ENCODE assay signal across 8 cellular contexts in the genomic region with DNA sequence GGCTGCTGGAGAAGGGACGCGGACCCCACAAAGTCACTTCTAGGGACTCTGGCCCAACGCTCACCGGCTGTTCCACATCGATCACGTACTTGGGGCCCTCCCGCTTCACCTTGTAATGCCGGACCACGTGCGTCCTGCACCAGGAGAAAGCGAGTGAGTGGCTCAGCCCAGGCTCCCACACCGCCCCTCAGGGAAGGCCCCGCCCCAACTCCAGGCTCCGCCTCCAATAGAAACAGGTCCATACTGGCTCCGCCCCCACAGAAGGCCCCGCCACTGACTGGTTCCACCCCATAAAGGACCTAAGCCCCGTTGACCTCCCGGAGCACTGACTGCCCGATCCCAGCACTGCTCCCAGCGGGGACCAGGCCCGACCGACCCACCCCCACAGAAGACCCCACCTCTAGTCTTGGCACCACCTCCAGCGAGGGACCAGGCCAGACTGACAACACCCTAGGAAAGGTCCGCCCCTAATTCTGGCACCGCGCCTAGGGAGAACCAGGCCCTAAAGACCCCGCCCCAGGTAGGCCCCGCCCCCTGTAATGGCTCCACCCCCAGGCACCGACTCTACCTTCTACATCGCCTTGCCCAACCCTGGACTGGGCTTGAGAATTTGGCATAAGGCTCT. TPM values are rescaled to one million over a fixed set of nuclear protein-coding genes. Genes with fewer than 3 reads are reported as not detected.
DNase-seq lines count a peak whose midpoint lies in the region; ATAC-seq and TF ChIP-seq lines count a peak whose summit lies in the region.

No MANE protein-coding gene starts in this region.

- H3K4me1 Mint-ChIP-seq in activated T-helper 2 cell treated with anti-CD3 and anti-CD28 coated beads, Interferon-gamma antibody, Interleukin-2, Interleukin-4, amounts not matched to agents 10 μg/mL and 5 μg/mL and 100 μg/mL, durations not matched to agents 14 hours and 24 hours and 36 hours (ENCODE audit: low read depth) = peaks cover 17% of the 10 kb centered on the region
- peaks cover 2% of the 10 kb centered on the region for H3K4me1 Mint-ChIP-seq in progenitor cell of endocrine pancreas (ENCODE audit: low read depth)

- peak overlapping the region; percentile 38 for H3K27ac Mint-ChIP-seq in activated T-helper 2 cell treated with anti-CD3 and anti-CD28 coated beads, Interferon-gamma antibody, Interleukin-2, Interleukin-4, amounts not matched to agents 10 μg/mL and 5 μg/mL and 100 μg/mL, durations not matched to agents 14 hours and 24 hours and 36 hours
- peak overlapping the region; percentile 81 for H3K27ac Mint-ChIP-seq in progenitor cell of endocrine pancreas

- peaks cover 3% of the 10 kb centered on the region for H3K36me3 Mint-ChIP-seq in activated T-helper 2 cell treated with anti-CD3 and anti-CD28 coated beads, Interferon-gamma antibody, Interleukin-2, Interleukin-4, amounts not matched to agents 10 μg/mL and 5 μg/mL and 100 μg/mL, durations not matched to agents 14 hours and 24 hours and 36 hours (ENCODE audit: low read depth)
- H3K36me3 Mint-ChIP-seq in progenitor cell of endocrine pancreas (ENCODE audit: insufficient read depth) = peaks cover 4% of the 10 kb centered on the region

- TF ChIP-seq CTCF in GM13976 (IDR thresholded peaks at IDR 0.05; ENCODE audit: borderline replicate concordance, control extremely low read depth, extremely low read depth, insufficient read depth, missing control alignments) (no peak), progenitor cell of endocrine pancreas (IDR thresholded peaks at IDR 0.05; ENCODE audit: unreplicated experiment) (no peak), uterus (IDR thresholded peaks at IDR 0.05) (no peak)

- ATAC-seq in HG03354 (IDR thresholded peaks at IDR 0.05; ENCODE audit: poor library complexity, severe bottlenecking, unreplicated experiment) = no peak
- ATAC-seq in GM21717 (IDR thresholded peaks at IDR 0.05; ENCODE audit: unreplicated experiment) = no peak

- peak overlapping the region; percentile 83 for H3K4me3 Mint-ChIP-seq in activated T-helper 2 cell treated with anti-CD3 and anti-CD28 coated beads, Interferon-gamma antibody, Interleukin-2, Interleukin-4, amounts not matched to agents 10 μg/mL and 5 μg/mL and 100 μg/mL, durations not matched to agents 14 hours and 24 hours and 36 hours (ENCODE audit: low read depth)
- H3K4me3 Mint-ChIP-seq in progenitor cell of endocrine pancreas (ENCODE audit: low read depth) = peak overlapping the region; percentile 60

- H3K36me3 ChIP-seq in NT2/D1 (ENCODE audit: insufficient read depth, insufficient read length, low read length) = peaks cover 18% of the 10 kb centered on the region
- no peaks in the 10 kb centered on the region for H3K36me3 ChIP-seq in uterus

- H3K4me1 ChIP-seq in NT2/D1 (ENCODE audit: insufficient read depth, insufficient read length) = peaks cover 6% of the 10 kb centered on the region
- H3K4me1 ChIP-seq in uterus = peaks cover 0 to 11% of the 10 kb centered on the region in 2 donors

- H3K27me3 ChIP-seq in NT2/D1 (ENCODE audit: insufficient read depth, insufficient read length) = no peaks in the 10 kb centered on the region
- no peaks in the 10 kb centered on the region for H3K27me3 ChIP-seq in uterus

- peaks cover 3% of the 10 kb centered on the region for H3K27me3 Mint-ChIP-seq in activated T-helper 2 cell treated with anti-CD3 and anti-CD28 coated beads, Interferon-gamma antibody, Interleukin-2, Interleukin-4, amounts not matched to agents 10 μg/mL and 5 μg/mL and 100 μg/mL, durations not matched to agents 14 hours and 24 hours and 36 hours (ENCODE audit: low read depth)
- peaks cover 9% of the 10 kb centered on the region for H3K27me3 Mint-ChIP-seq in progenitor cell of endocrine pancreas

- peak overlapping the region; percentile 48 for H3K4me3 ChIP-seq in NT2/D1 (ENCODE audit: insufficient read length, low read depth)
- peak overlapping the region; percentile 29 to 45 for H3K4me3 ChIP-seq in uterus

- in situ Hi-C loops in GM13976 (cut with MboI; ENCODE audit: low sequenced_read_pairs, unreplicated experiment) = no loop called here

- intact Hi-C loops in activated T-helper 2 cell treated with anti-CD3 and anti-CD28 coated beads, Interferon-gamma antibody, Interleukin-2, Interleukin-4, amounts not matched to agents 10 μg/mL and 5 μg/mL and 100 μg/mL, durations not matched to agents 14 hours and 24 hours and 36 hours (cut with micrococcal nuclease) = loop anchor here (10.0 kb wide), 1 partner anchor 147 kb away; the partner anchor contains the start of gene HDGFL2
- intact Hi-C loops in head of caudate nucleus (cut with DNase I) = no loop called here
- intact Hi-C loops in uterus (cut with DNase I; ENCODE audit: low total_unique reads) = no loop called here

- TF ChIP-seq POLR2A in uterus (IDR thresholded peaks at IDR 0.05) = no peak

- peak overlapping the region; percentile 68 for H3K9ac ChIP-seq in NT2/D1 (ENCODE audit: insufficient read length, low read depth)

- DNase-seq in GM13976 (ENCODE audit: low spot score) = peak; percentile 84
- DNase-seq in NT2/D1 (ENCODE audit: low read depth, low spot score) = peak; percentile 89
- DNase-seq in activated T-helper 2 cell treated with anti-CD3 and anti-CD28 coated beads, Interferon-gamma antibody, Interleukin-2, Interleukin-4, amounts not matched to agents 10 μg/mL and 5 μg/mL and 100 μg/mL, durations not matched to agents 14 hours and 24 hours and 36 hours (ENCODE audit: low spot score) = peak; percentile 66
- peak; percentile 22 to 83 (median 68) for DNase-seq in head of caudate nucleus
- DNase-seq in progenitor cell of endocrine pancreas (ENCODE audit: low spot score, unreplicated experiment) = peak; percentile 56
- peak; percentile 69 to 88 for DNase-seq in uterus

- no peaks in the 10 kb centered on the region for H3K9me3 Mint-ChIP-seq in activated T-helper 2 cell treated with anti-CD3 and anti-CD28 coated beads, Interferon-gamma antibody, Interleukin-2, Interleukin-4, amounts not matched to agents 10 μg/mL and 5 μg/mL and 100 μg/mL, durations not matched to agents 14 hours and 24 hours and 36 hours
- H3K9me3 Mint-ChIP-seq in progenitor cell of endocrine pancreas (ENCODE audit: low read depth) = no peaks in the 10 kb centered on the region

- H3K27ac ChIP-seq in uterus = peak overlapping the region in 1 of 2 donors; percentile 65

- H3K9me3 ChIP-seq in NT2/D1 (ENCODE audit: insufficient read depth, low read length) (peaks cover under 1% of the 10 kb centered on the region; the same call in 1 of the 2 replicates), uterus (no peaks in the 10 kb centered on the region)

RNA-seq across cellular contexts. Expression of gene STAP2, which starts 11.3 kb away (rescaled TPM):
- total RNA-seq in activated T-helper 2 cell treated with anti-CD3 and anti-CD28 coated beads, Interferon-gamma antibody, Interleukin-2, Interleukin-4, amounts not matched to agents 10 μg/mL and 5 μg/mL and 100 μg/mL, durations not matched to agents 14 hours and 24 hours and 36 hours = 15.4 and 17.1 TPM in 2 replicates
- 35.6 and 41.0 TPM in 2 replicates for total RNA-seq in progenitor cell of endocrine pancreas
- total RNA-seq in uterus = 1 to 10 TPM in 3 of 4 donors, under 1 TPM in 1; 0.29 to 9.4 (median 6.2) TPM

RNA-seq across cellular contexts. Expression of gene MPND, which starts 16.0 kb away (rescaled TPM):
- 19.3 and 20.2 TPM in 2 replicates for total RNA-seq in activated T-helper 2 cell treated with anti-CD3 and anti-CD28 coated beads, Interferon-gamma antibody, Interleukin-2, Interleukin-4, amounts not matched to agents 10 μg/mL and 5 μg/mL and 100 μg/mL, durations not matched to agents 14 hours and 24 hours and 36 hours
- total RNA-seq in progenitor cell of endocrine pancreas (62.2 and 64.2 TPM in 2 replicates), uterus (10 to 100 TPM in 1 of 4 donors, 1 to 10 TPM in 1, under 1 TPM in 1, not detected in 1; 0.51 to 13.8 (median 5.8) TPM)

RNA-seq across cellular contexts. Expression of gene FSD1, which starts 23.0 kb away (rescaled TPM):
- 26.8 and 32.8 TPM in 2 replicates for total RNA-seq in activated T-helper 2 cell treated with anti-CD3 and anti-CD28 coated beads, Interferon-gamma antibody, Interleukin-2, Interleukin-4, amounts not matched to agents 10 μg/mL and 5 μg/mL and 100 μg/mL, durations not matched to agents 14 hours and 24 hours and 36 hours
- total RNA-seq in progenitor cell of endocrine pancreas (22.2 and 25.1 TPM in 2 replicates), uterus (1 to 10 TPM in 1 of 4 donors, not detected in 3; 3.1 TPM)

RNA-seq across cellular contexts. Expression of gene TMIGD2, which starts 25.2 kb away (rescaled TPM):
- total RNA-seq in activated T-helper 2 cell treated with anti-CD3 and anti-CD28 coated beads, Interferon-gamma antibody, Interleukin-2, Interleukin-4, amounts not matched to agents 10 μg/mL and 5 μg/mL and 100 μg/mL, durations not matched to agents 14 hours and 24 hours and 36 hours = 9.2 and 10.8 TPM in 2 replicates
- total RNA-seq in progenitor cell of endocrine pancreas (not detected in 2 replicates), uterus (under 1 TPM in 1 of 4 donors, not detected in 3; 0.97 TPM)

RNA-seq across cellular contexts. Expression of gene SHD, which starts 48.3 kb away (rescaled TPM):
- 0.46 and 1.2 TPM in 2 replicates for total RNA-seq in activated T-helper 2 cell treated with anti-CD3 and anti-CD28 coated beads, Interferon-gamma antibody, Interleukin-2, Interleukin-4, amounts not matched to agents 10 μg/mL and 5 μg/mL and 100 μg/mL, durations not matched to agents 14 hours and 24 hours and 36 hours
- total RNA-seq in progenitor cell of endocrine pancreas = 0.74 and 0.82 TPM in 2 replicates
- total RNA-seq in uterus = under 1 TPM in 1 of 4 donors, not detected in 3; 0.41 TPM
